Comparison of ENCODE assay signal across 3 cellular contexts in genomic region chr2:159446817-159447216, GRCh38.
A peak's percentile ranks its signal among the peaks of the same experiment; 100 is the strongest.
TF ChIP-seq lines count a peak whose summit lies in the region.

No MANE protein-coding gene starts in this region.

TF ChIP-seq in GM23338, 12 proteins besides CTCF, POLR2A, EP300 and RAD21:
- no peak for TF ChIP-seq POLR2AphosphoS5 (IDR thresholded peaks at IDR 0.05; ENCODE audit: low read depth)
- no peak for TF ChIP-seq REST (IDR thresholded peaks at IDR 0.05; ENCODE audit: unreplicated experiment)
- no peak for TF ChIP-seq NANOG (IDR thresholded peaks at IDR 0.05; ENCODE audit: borderline replicate concordance)
- TF ChIP-seq JUNB (IDR thresholded peaks at IDR 0.05; ENCODE audit: unreplicated experiment) = no peak
- no peak for TF ChIP-seq STAT1 (IDR thresholded peaks at IDR 0.05; ENCODE audit: unreplicated experiment)
- no peak for TF ChIP-seq ETS1 (IDR thresholded peaks at IDR 0.05)
- no peak for TF ChIP-seq ZNF331 (CRISPR knock-in tag; IDR thresholded peaks at IDR 0.05; ENCODE audit: low read depth)
- TF ChIP-seq EZH2 (IDR thresholded peaks at IDR 0.05; ENCODE audit: low read depth, unreplicated experiment) = no peak

TF ChIP-seq in IMR-90, 13 proteins besides CTCF, POLR2A, EP300 and RAD21:
- TF ChIP-seq CHD1 (IDR thresholded peaks at IDR 0.05; ENCODE audit: low read depth, low read length) (no peak), CEBPB (IDR thresholded peaks at IDR 0.05; ENCODE audit: low read depth, low read length) (peak; percentile 10; the same call in 1 of the 2 replicates)

TF ChIP-seq in K562, 482 proteins besides CTCF, POLR2A, EP300 and RAD21 (continues in another document):
- TF ChIP-seq HMGXB4 (CRISPR knock-in tag; IDR thresholded peaks at IDR 0.05) (no peak), CC2D1A (IDR thresholded peaks at IDR 0.05) (no peak), MAFK (IDR thresholded peaks at IDR 0.05; ENCODE audit: low read length) (no peak), SNRNP70 (optimal IDR thresholded peaks at IDR 0.05; ENCODE audit: low read depth, low read length) (no peak), MNT (conservative IDR thresholded peaks at IDR 0.05) (no peak), ZSCAN32 (CRISPR knock-in tag; IDR thresholded peaks at IDR 0.05) (0 out of 2 replicates have a peak, but pooled peaks have one; percentile 69), ZNF384 (IDR thresholded peaks at IDR 0.05; ENCODE audit: low read depth, low read length) (no peak), KLF10 (CRISPR knock-in tag; IDR thresholded peaks at IDR 0.05) (no peak), CHAMP1 (IDR thresholded peaks at IDR 0.05) (no peak), TEAD1 (CRISPR knock-in tag; IDR thresholded peaks at IDR 0.05) (no peak), CEBPB (tag; IDR thresholded peaks at IDR 0.05) (0 out of 2 replicates have a peak, but pooled peaks have one; percentile 58), SMARCA4 (IDR thresholded peaks at IDR 0.05) (no peak), ZNF165 (CRISPR knock-in tag; IDR thresholded peaks at IDR 0.05; ENCODE audit: borderline replicate concordance) (no peak), SRF (CRISPR knock-in tag; IDR thresholded peaks at IDR 0.05) (no peak), REST (CRISPR knock-in tag; IDR thresholded peaks at IDR 0.05; ENCODE audit: low read depth) (no peak), RB1 (IDR thresholded peaks at IDR 0.05; ENCODE audit: low read depth) (no peak), BRCA1 (IDR thresholded peaks at IDR 0.05) (no peak), BRCA1 (CRISPR knock-in tag; IDR thresholded peaks at IDR 0.05) (no peak), POLR3A (IDR thresholded peaks at IDR 0.05; ENCODE audit: borderline replicate concordance, extremely low read depth, insufficient read depth, insufficient read length) (no peak), CEBPG (CRISPR knock-in tag; IDR thresholded peaks at IDR 0.05) (no peak), CEBPG (tag; conservative IDR thresholded peaks at IDR 0.05 in 1 of 2, IDR thresholded peaks at IDR 0.05 in 1 of 2) (peak; percentile 33 to 83; a peak in 2 of 4 replicates), SLC30A9 (CRISPR knock-in tag; IDR thresholded peaks at IDR 0.05) (no peak), BRF2 (IDR thresholded peaks at IDR 0.05; ENCODE audit: borderline replicate concordance, insufficient read depth, insufficient read length) (no peak), PCBP1 (IDR thresholded peaks at IDR 0.05; ENCODE audit: low read depth, low read length, poor library complexity, severe bottlenecking) (no peak), FOXK2 (conservative IDR thresholded peaks at IDR 0.05 in 1 of 2, IDR thresholded peaks at IDR 0.05 in 1 of 2; ENCODE audit: low read depth in 2 of 2) (no peak), SIN3A (IDR thresholded peaks at IDR 0.05; ENCODE audit: borderline replicate concordance in 2 of 2, control insufficient read depth in 1 of 2, low read depth in 2 of 2, low read length in 2 of 2) (no peak), ATF3 (IDR thresholded peaks at IDR 0.05) (peak; percentile 66; the same call in 1 of the 2 replicates), ATF3 (CRISPR knock-in tag; conservative IDR thresholded peaks at IDR 0.05) (no peak), E2F5 (CRISPR knock-in tag; IDR thresholded peaks at IDR 0.05) (no peak), ATF4 (CRISPR knock-in tag; IDR thresholded peaks at IDR 0.05) (0 out of 2 replicates have a peak, but pooled peaks have one; percentile 46), RBM15 (IDR thresholded peaks at IDR 0.05; ENCODE audit: insufficient read depth, low read length) (no peak), MLLT1 (IDR thresholded peaks at IDR 0.05) (no peak), MTA1 (IDR thresholded peaks at IDR 0.05; ENCODE audit: borderline replicate concordance) (no peak), MXI1 (IDR thresholded peaks at IDR 0.05; ENCODE audit: low read depth, low read length) (no peak), ZNF57 (CRISPR knock-in tag; IDR thresholded peaks at IDR 0.05) (no peak), MEIS2 (IDR thresholded peaks at IDR 0.05; ENCODE audit: partially characterized antibody) (no peak), MTA2 (IDR thresholded peaks at IDR 0.05; ENCODE audit: low read depth) (no peak), E2F1 (CRISPR knock-in tag; IDR thresholded peaks at IDR 0.05) (no peak), KAT8 (IDR thresholded peaks at IDR 0.05; ENCODE audit: low read depth) (no peak), STAT6 (CRISPR knock-in tag; IDR thresholded peaks at IDR 0.05) (no peak)
